In the genomic region with DNA sequence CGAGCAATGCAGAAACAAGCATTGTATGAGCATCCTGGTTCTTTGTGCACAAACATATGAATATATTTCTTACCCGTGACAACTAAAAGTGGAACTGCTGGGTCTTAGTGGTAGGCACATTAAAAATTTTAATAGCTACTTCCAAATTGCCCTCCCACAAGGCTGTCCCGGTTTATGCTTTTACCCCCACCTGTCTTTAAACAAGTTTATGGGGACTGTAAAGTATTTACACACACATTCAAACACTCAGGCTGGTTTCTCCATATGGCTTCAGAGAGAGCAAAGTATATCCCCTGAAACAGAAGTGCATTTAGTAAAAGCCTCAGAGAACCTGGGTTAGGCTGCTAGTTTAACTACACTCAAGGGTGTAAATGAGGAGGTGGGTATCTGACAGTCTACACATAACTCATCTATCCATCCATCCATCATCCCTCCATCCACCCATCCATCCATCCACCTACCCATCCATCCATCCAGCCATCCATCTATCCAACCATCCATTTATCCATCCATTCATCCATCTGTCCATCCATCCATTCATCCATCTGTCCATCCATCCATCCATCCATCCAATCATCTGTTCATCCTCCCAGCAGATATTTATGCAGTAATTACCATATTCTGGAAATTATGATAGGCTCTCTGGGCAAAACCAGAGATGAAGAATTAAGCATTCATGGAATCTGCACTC, we compare ENCODE assay signal across 15 cellular contexts.
"Had no signal": no experiment of that assay in that cellular context is flagged by ENCODE, and none has a peak within 500 bp of the region (broad histone marks: within the 10 kb centered on the region; RNA-seq: fewer than 3 reads in every experiment).

No MANE protein-coding gene starts in this region.

- H3K27me3 ChIP-seq: sigmoid colon, vagina had no signal

- H3K4me3 ChIP-seq: lung, prostate gland, sigmoid colon, vagina had no signal

- H3K27me3 Mint-ChIP-seq: activated B cell treated with CpG ODN at 0.5 μM for 24 hours had no signal

- H3K4me1 Mint-ChIP-seq: activated naive CD4-positive, alpha-beta T cell treated with anti-CD3 and anti-CD28 coated beads, Interleukin-2, amount 10 ng/mL, durations not matched to agents 7 days and 5 days; natural killer cell had no signal

- ATAC-seq: natural killer cell had no signal

- H3K36me3 ChIP-seq: prostate gland, sigmoid colon, vagina had no signal

- H3K9me3 ChIP-seq: prostate gland, sigmoid colon, vagina had no signal

- H3K36me3 Mint-ChIP-seq: activated naive CD4-positive, alpha-beta T cell treated with anti-CD3 and anti-CD28 coated beads, Interleukin-2, amount 10 ng/mL, durations not matched to agents 7 days and 5 days; natural killer cell had no signal

- H3K4me3 Mint-ChIP-seq: activated naive CD4-positive, alpha-beta T cell treated with anti-CD3 and anti-CD28 coated beads, Interleukin-2, amount 10 ng/mL, durations not matched to agents 7 days and 5 days; natural killer cell; T-helper 1 cell treated with Interleukin-12 subunit alpha and Interleukin-12 subunit beta and Interleukin-4 antibody, amounts not matched to agents 30 μg/mL and 1 μg/mL, for 36 hours had no signal

- H3K27ac Mint-ChIP-seq: activated naive CD4-positive, alpha-beta T cell treated with anti-CD3 and anti-CD28 coated beads, Interleukin-2, amount 10 ng/mL, durations not matched to agents 7 days and 5 days; activated T-helper 2 cell treated with anti-CD3 and anti-CD28 coated beads, Interferon-gamma antibody, Interleukin-2, Interleukin-4, amounts not matched to agents 10 μg/mL and 5 μg/mL and 100 μg/mL, durations not matched to agents 14 hours and 24 hours and 36 hours; natural killer cell; T-helper 1 cell treated with Interleukin-12 subunit alpha and Interleukin-12 subunit beta and Interleukin-4 antibody, amounts not matched to agents 30 μg/mL and 1 μg/mL, for 36 hours had no signal

- H3K27ac ChIP-seq: prostate gland, sigmoid colon, vagina had no signal

- H3K9me3 Mint-ChIP-seq: activated B cell treated with CpG ODN at 0.5 μM for 24 hours; activated naive CD4-positive, alpha-beta T cell treated with anti-CD3 and anti-CD28 coated beads, Interleukin-2, amount 10 ng/mL, durations not matched to agents 7 days and 5 days; activated T-helper 2 cell treated with anti-CD3 and anti-CD28 coated beads, Interferon-gamma antibody, Interleukin-2, Interleukin-4, amounts not matched to agents 10 μg/mL and 5 μg/mL and 100 μg/mL, durations not matched to agents 14 hours and 24 hours and 36 hours; natural killer cell; T-helper 1 cell treated with Interleukin-12 subunit alpha and Interleukin-12 subunit beta and Interleukin-4 antibody, amounts not matched to agents 30 μg/mL and 1 μg/mL, for 36 hours had no signal

- DNase-seq: activated CD4-positive, alpha-beta T cell treated with anti-CD3 and anti-CD28 coated beads, Interleukin-2, amount 50 U/mL, for 1 hour; activated naive CD4-positive, alpha-beta T cell treated with anti-CD3 and anti-CD28 coated beads, Interleukin-2, amount 10 ng/mL, durations not matched to agents 7 days and 5 days; central memory CD4-positive, alpha-beta T cell; cortex of kidney; hippocampal formation; natural killer cell; sigmoid colon; stimulated activated CD4-positive, alpha-beta T cell treated with anti-CD3 and anti-CD28 coated beads, Interleukin-2, amount 100 ng/mL, for 24 hours; stimulated activated naive CD4-positive, alpha-beta T cell had no signal
